Comparison of ENCODE assay signal across 9 cellular contexts in the genomic region with DNA sequence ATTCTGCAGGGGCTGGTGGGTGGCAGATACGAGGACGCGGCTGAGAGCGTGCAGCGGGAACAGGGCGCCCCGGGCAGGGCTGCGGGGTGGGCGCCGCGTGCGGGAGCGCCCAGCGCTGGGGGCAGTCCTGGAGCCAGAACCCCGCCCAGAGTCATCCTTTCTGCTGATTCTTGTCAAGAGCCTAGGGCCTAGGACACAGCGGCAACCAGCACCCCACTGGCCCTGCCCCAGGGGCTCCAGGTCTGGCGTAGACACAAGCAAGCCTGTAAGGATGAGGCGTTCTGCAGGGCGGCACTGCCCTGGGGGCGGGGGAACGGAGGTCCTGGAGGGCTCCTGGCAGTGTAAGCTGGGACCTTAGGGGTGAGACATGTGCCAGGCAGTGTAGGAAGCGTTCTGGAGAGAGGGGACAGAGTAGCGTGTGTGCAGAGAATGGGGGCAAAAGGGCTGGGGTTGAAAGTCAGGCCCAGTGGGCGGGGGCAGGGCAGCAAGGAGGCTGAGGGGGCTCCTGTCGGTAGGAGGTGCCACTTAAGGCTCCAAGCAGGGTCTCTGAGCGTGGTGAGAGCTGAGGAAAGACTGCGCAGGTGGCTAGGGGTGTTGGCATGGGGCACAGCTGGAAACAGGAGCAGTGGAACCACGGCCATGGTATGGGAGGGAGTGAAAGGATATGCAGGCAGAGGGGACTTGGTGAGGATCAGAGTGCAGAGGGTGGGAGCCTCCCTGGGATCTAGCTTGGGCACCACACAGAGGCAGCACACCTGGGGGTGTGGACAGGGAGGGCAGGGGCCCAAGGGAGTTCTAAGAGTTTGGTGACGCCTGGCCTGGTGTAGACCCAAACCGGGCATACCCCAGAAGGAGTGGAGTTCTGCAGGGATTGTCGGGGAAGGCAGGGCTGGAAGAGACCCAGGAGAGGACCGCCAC. TPM values are rescaled to one million over a fixed set of nuclear protein-coding genes. Genes with fewer than 3 reads are reported as not detected.
A peak's percentile ranks its signal among the peaks of the same experiment; 100 is the strongest.
DNase-seq lines count a peak whose midpoint lies in the region; ATAC-seq and TF ChIP-seq lines count a peak whose summit lies in the region.
"Had no signal": no experiment of that assay in that cellular context is flagged by ENCODE, and none has a peak within 500 bp of the region (broad histone marks: within the 10 kb centered on the region; RNA-seq: fewer than 3 reads in every experiment).

No MANE protein-coding gene starts in this region.

- TF ChIP-seq EP300 in tibial nerve (IDR thresholded peaks at IDR 0.05): no peak

- H3K27me3 ChIP-seq in liver (ENCODE audit: control insufficient read depth in 4 of 4, insufficient read depth in 4 of 4, low read length in 3 of 4) (no peaks in the 10 kb centered on the region), tibial nerve (peaks cover 0 to 20% of the 10 kb centered on the region in 2 donors)
- H3K27me3 ChIP-seq: SJSA1 had no signal

- H3K4me3 ChIP-seq in liver (ENCODE audit: low read depth in 1 of 3, low read length in 3 of 3) (peak overlapping the region in 1 of 3 donors; percentile 66), tibial nerve (peak overlapping the region in 3 of 4 donors; percentile 22 to 68 (median 38))

- TF ChIP-seq CTCF in chondrocyte (IDR thresholded peaks at IDR 0.05) (no peak), liver (IDR thresholded peaks at IDR 0.05; ENCODE audit: low read depth, low read length, missing input control) (no peak), tibial nerve (IDR thresholded peaks at IDR 0.05) (no peak)

- DNase-seq in activated T-cell treated with anti-CD3 and anti-CD28 coated beads, Interleukin-2, amount 50 U/mL, for 4 hours: no peak
- no peak for DNase-seq in activated T-cell treated with anti-CD3 and anti-CD28 coated beads, Interleukin-2, amount 50 U/mL, for 48 hours
- peak; percentile 83 for DNase-seq in chondrocyte (ENCODE audit: low spot score)
- DNase-seq in tibial nerve (ENCODE audit: low spot score in 2 of 2): no peak
- no peak for DNase-seq in iPS-NIHi11 (ENCODE audit: low spot score)
- no peak for DNase-seq in T-helper 9 cell

- no peak for ATAC-seq in activated T-cell treated with anti-CD3 and anti-CD28 coated beads, Interleukin-2, amount 50 U/mL, for 4 hours
- no peak for ATAC-seq in HG02610 (IDR thresholded peaks at IDR 0.05; ENCODE audit: unreplicated experiment)

- no peak overlapping the region for H3K27ac Mint-ChIP-seq in chondrocyte (ENCODE audit: unreplicated experiment)

- no peak for TF ChIP-seq POLR2A in tibial nerve (IDR thresholded peaks at IDR 0.05)

- no peak overlapping the region for H3K9ac ChIP-seq in liver (ENCODE audit: low read depth in 1 of 2, low read length in 2 of 2)

- no peaks in the 10 kb centered on the region for H3K9me3 Mint-ChIP-seq in activated T-cell treated with anti-CD3 and anti-CD28 coated beads, Interleukin-2, amount 50 U/mL, for 4 hours
- H3K9me3 Mint-ChIP-seq in chondrocyte (ENCODE audit: low read depth): no peaks in the 10 kb centered on the region

- H3K4me3 Mint-ChIP-seq in activated T-cell treated with anti-CD3 and anti-CD28 coated beads, Interleukin-2, amount 50 U/mL, for 4 hours: peak overlapping the region; percentile 13
- peak overlapping the region; percentile 57 for H3K4me3 Mint-ChIP-seq in chondrocyte (ENCODE audit: unreplicated experiment)

- peaks cover 29% of the 10 kb centered on the region for H3K27me3 Mint-ChIP-seq in activated T-cell treated with anti-CD3 and anti-CD28 coated beads, Interleukin-2, amount 50 U/mL, for 4 hours (ENCODE audit: low read depth)
- no peaks in the 10 kb centered on the region for H3K27me3 Mint-ChIP-seq in chondrocyte (ENCODE audit: low read depth)

- no peaks in the 10 kb centered on the region for H3K36me3 Mint-ChIP-seq in activated T-cell treated with anti-CD3 and anti-CD28 coated beads, Interleukin-2, amount 50 U/mL, for 4 hours (ENCODE audit: insufficient read depth)
- H3K36me3 Mint-ChIP-seq in chondrocyte (ENCODE audit: low read depth): no peaks in the 10 kb centered on the region

- peaks cover 9% of the 10 kb centered on the region for H3K4me1 Mint-ChIP-seq in activated T-cell treated with anti-CD3 and anti-CD28 coated beads, Interleukin-2, amount 50 U/mL, for 4 hours (ENCODE audit: low read depth)
- peaks cover 44% of the 10 kb centered on the region for H3K4me1 Mint-ChIP-seq in chondrocyte (ENCODE audit: low read depth)

- H3K36me3 ChIP-seq in liver (ENCODE audit: control insufficient read depth in 4 of 4, insufficient read depth in 3 of 4, low read depth in 1 of 4, low read length in 3 of 4) (no peaks in the 10 kb centered on the region), tibial nerve (no peaks in the 10 kb centered on the region)
- H3K36me3 ChIP-seq: SJSA1 had no signal

- H3K27ac ChIP-seq in liver (ENCODE audit: low read depth in 1 of 2, low read length in 2 of 2) (peak overlapping the region; percentile 23 to 57), tibial nerve (peak overlapping the region in 2 of 4 donors; percentile 31 to 48)
- H3K27ac ChIP-seq: SJSA1 had no signal

- H3K4me1 ChIP-seq in liver (ENCODE audit: control insufficient read depth in 4 of 4, insufficient read depth in 4 of 4, low read length in 3 of 4) (peaks cover 6 to 32% (median 24%) of the 10 kb centered on the region in 4 donors), tibial nerve (peaks cover 0 to 45% (median 25%) of the 10 kb centered on the region in 4 donors)

- no peak for TF ChIP-seq RAD21 in liver (IDR thresholded peaks at IDR 0.05)

- H3K9me3 ChIP-seq in liver (ENCODE audit: control insufficient read depth in 4 of 4, low read length in 3 of 4): no peaks in the 10 kb centered on the region
- H3K9me3 ChIP-seq in tibial nerve: no peaks in the 10 kb centered on the region
- H3K9me3 ChIP-seq: SJSA1 had no signal

- WGBS in liver: 69% methylated on average over 32 of the region's 32 CpGs
- 46 to 54% methylated on average over 28 to 32 of the region's 32 CpGs for WGBS in tibial nerve, 2 donors

TF ChIP-seq in liver, 16 proteins besides CTCF, POLR2A, EP300 and RAD21 (continues in another document):
- TF ChIP-seq SP1 (IDR thresholded peaks at IDR 0.05): no peak
- TF ChIP-seq, protein P1, sequence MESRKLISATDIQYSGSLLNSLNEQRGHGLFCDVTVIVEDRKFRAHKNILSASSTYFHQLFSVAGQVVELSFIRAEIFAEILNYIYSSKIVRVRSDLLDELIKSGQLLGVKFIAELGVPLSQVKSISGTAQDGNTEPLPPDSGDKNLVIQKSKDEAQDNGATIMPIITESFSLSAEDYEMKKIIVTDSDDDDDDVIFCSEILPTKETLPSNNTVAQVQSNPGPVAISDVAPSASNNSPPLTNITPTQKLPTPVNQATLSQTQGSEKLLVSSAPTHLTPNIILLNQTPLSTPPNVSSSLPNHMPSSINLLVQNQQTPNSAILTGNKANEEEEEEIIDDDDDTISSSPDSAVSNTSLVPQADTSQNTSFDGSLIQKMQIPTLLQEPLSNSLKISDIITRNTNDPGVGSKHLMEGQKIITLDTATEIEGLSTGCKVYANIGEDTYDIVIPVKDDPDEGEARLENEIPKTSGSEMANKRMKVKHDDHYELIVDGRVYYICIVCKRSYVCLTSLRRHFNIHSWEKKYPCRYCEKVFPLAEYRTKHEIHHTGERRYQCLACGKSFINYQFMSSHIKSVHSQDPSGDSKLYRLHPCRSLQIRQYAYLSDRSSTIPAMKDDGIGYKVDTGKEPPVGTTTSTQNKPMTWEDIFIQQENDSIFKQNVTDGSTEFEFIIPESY (IDR thresholded peaks at IDR 0.05): no peak
- TF ChIP-seq FOXA2 (IDR thresholded peaks at IDR 0.05): no peak
- TF ChIP-seq GABPA (IDR thresholded peaks at IDR 0.05 in 1 of 2, conservative IDR thresholded peaks at IDR 0.05 in 1 of 2): no peak

RNA-seq across cellular contexts. Expression of a gene that starts 0.9 kb away (rescaled TPM):
- under 1 TPM; under 0.01 to 0.08 (median 0.05) TPM for total RNA-seq in activated T-cell treated with anti-CD3 and anti-CD28 coated beads, Interleukin-2, amount 50 U/mL, for 4 hours
- 271 to 361 TPM (median 274 TPM) in 3 replicates for total RNA-seq in chondrocyte
- total RNA-seq in liver: 1 to 10 TPM in 1 of 2 donors, under 1 TPM in 1; 0.05 to 2.6 TPM
- 1 to 10 TPM in 1 of 2 donors, under 1 TPM in 1; 0.40 to 1.9 TPM for polyA plus RNA-seq in liver
- 100 to 1,000 TPM in 3 of 4 donors, 10 to 100 TPM in 1; 31.2 to 152 (median 118) TPM for total RNA-seq in tibial nerve

RNA-seq across cellular contexts. Expression of a gene that starts 6.6 kb away (rescaled TPM):
- total RNA-seq in activated T-cell treated with anti-CD3 and anti-CD28 coated beads, Interleukin-2, amount 50 U/mL, for 4 hours: 1 to 10 TPM; 2.9 to 3.8 (median 3.3) TPM
- 6.0 to 6.3 TPM (median 6.3 TPM) in 3 replicates for total RNA-seq in chondrocyte
- total RNA-seq in liver: 1 to 10 TPM in 1 of 2 donors, under 1 TPM in 1; 0.98 to 3.5 TPM
- polyA plus RNA-seq in liver: 1 to 10 TPM; 1.0 to 3.9 TPM
- 10 to 100 TPM; 10.1 to 21.0 (median 12.8) TPM for total RNA-seq in tibial nerve

RNA-seq across cellular contexts. Expression of a gene that starts 41.9 kb away (rescaled TPM):
- 10 to 100 TPM; 55.1 to 72.2 (median 58.3) TPM for total RNA-seq in activated T-cell treated with anti-CD3 and anti-CD28 coated beads, Interleukin-2, amount 50 U/mL, for 4 hours
- total RNA-seq in chondrocyte (15.6 to 18.8 TPM (median 18.0 TPM) in 3 replicates), liver (10 to 100 TPM in 1 of 2 donors, 1 to 10 TPM in 1; 2.9 to 34.5 TPM), tibial nerve (1 to 10 TPM; 5.7 to 8.5 (median 6.7) TPM)
- polyA plus RNA-seq in liver: 1 to 10 TPM; 1.2 to 2.5 TPM

RNA-seq across cellular contexts. Expression of a gene that starts 54.4 kb away (rescaled TPM):
- under 1 TPM in 1 of 3 donors, not detected in 2; 0.08 TPM for total RNA-seq in activated T-cell treated with anti-CD3 and anti-CD28 coated beads, Interleukin-2, amount 50 U/mL, for 4 hours
- total RNA-seq in chondrocyte (0.07 to 0.10 TPM in 2 of 3 replicates, not detected in the other), liver (10 to 100 TPM in 1 of 2 donors, under 1 TPM in 1; under 0.01 to 14.5 TPM), tibial nerve (1 to 10 TPM in 1 of 4 donors, not detected in 3; 2.4 TPM)
- polyA plus RNA-seq in liver: under 1 TPM; 0.31 to 0.39 TPM
- total RNA-seq: SJSA1 had no signal

Comparison
In these comparisons a context has a peak if more than half of its experiments do, and no peak if none do; other contexts are left out.
1. RNA of a gene that starts 0.9 kb away (total RNA-seq): 271 to 361 TPM in chondrocyte and 31.2 to 152 TPM in tibial nerve; 0.05 to 2.6 TPM in liver and under 0.01 to 0.08 TPM in activated T-cell treated with anti-CD3 and anti-CD28 coated beads, Interleukin-2, amount 50 U/mL, for 4 hours; every median in the first group is over 4 times any median in the second.